ENCODE assay signal across 8 cellular contexts in the genomic region with DNA sequence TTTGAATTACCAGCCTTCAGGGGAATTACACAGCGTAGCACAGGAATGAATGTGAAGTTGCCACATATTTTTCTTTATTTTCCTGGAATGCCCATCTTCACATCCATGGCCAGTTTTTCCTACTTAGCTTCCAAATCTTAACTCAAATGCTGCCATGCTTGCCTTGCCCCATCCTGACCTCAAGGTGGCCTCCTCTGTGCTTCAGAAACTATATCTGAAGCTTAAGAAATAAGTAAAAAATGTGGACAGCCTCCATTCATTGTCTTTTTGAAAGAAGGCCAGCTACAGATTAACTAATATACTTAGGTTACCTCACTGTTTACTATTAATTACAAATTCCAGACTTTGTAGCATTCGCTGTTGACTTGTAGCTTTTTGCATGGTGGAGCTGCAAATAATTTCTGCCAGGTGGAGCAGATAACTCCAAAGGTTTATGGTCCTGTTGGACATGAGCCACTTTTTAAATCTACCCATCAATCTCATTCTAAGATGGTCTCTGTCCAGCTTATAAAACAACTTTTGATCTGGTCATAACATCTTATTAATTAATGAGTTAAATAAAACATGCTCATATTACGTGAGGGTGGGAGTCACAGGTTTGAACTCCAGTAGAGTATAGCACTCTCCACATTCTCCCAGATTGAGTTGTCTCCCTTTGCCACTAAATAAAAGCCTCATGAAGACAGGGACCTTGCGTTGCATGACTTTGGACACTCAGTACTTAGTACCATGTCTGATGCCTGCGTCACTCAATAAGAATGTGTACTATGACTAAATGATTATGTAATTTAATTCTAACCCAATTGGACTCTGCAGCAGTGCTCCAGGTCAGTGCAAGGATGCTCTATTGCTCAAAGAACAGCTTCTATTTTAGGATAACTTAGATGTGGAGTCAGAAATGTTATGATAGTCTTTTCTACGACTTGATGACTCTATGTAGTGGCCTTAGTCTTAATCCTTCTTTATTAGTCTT.
A peak's percentile ranks its signal among the peaks of the same experiment; 100 is the strongest.
DNase-seq lines count a peak whose midpoint lies in the region; ATAC-seq, FAIRE-seq and TF ChIP-seq lines count a peak whose summit lies in the region.

No MANE protein-coding gene starts in this region.

- intact Hi-C loops in left lung (cut with DNase I) (no loop called here), posterior cingulate gyrus (cut with DNase I) (no loop called here)

- no peaks in the 10 kb centered on the region for H3K9me3 Mint-ChIP-seq in astrocyte (ENCODE audit: unreplicated experiment)

- peak; percentile 34 for TF ChIP-seq CTCF in DOHH2 (IDR thresholded peaks at IDR 0.05; ENCODE audit: low read depth, low read length, poor library complexity, severe bottlenecking)
- peak; percentile 20 for TF ChIP-seq CTCF in astrocyte (IDR thresholded peaks at IDR 0.05; ENCODE audit: insufficient read depth, low read depth, low read length)
- TF ChIP-seq CTCF in left lung (IDR thresholded peaks at IDR 0.05), result no peak

- peak; percentile 41 for ATAC-seq in left lung
- no peak for ATAC-seq in activated CD4-positive, CD25-positive, alpha-beta regulatory T cell treated with anti-CD3 and anti-CD28 coated beads, Interleukin-2, amount 50 U/mL, for 24 hours
- ATAC-seq in GM18505 (IDR thresholded peaks at IDR 0.05; ENCODE audit: unreplicated experiment), result no peak

- no peaks in the 10 kb centered on the region for H4K20me1 ChIP-seq in DOHH2 (ENCODE audit: control insufficient read depth, insufficient read depth, low read depth, low read length)
- H4K20me1 ChIP-seq in astrocyte (ENCODE audit: insufficient read depth, low read length), result no peaks in the 10 kb centered on the region

- H3K79me2 ChIP-seq in DOHH2 (ENCODE audit: control insufficient read depth, low read length) (no peaks in the 10 kb centered on the region), astrocyte (ENCODE audit: insufficient read depth, low read length) (no peaks in the 10 kb centered on the region)

- H2AFZ ChIP-seq in astrocyte (ENCODE audit: low read depth, low read length), result no peak overlapping the region

- DNase-seq in HPDE6-E6E7 (ENCODE audit: extremely low spot score), result peak; percentile 6
- peak; percentile 38 for DNase-seq in astrocyte (ENCODE audit: low read depth)
- DNase-seq in left lung, result no peak
- DNase-seq in posterior cingulate gyrus, result no peak
- DNase-seq in activated CD4-positive, alpha-beta T cell treated with anti-CD3 and anti-CD28 coated beads, Interleukin-2, amount 50 U/mL, for 4 hours, result no peak

- H3K9ac ChIP-seq in astrocyte (ENCODE audit: low read length), result peak overlapping the region; percentile 76

- H3K4me3 Mint-ChIP-seq in astrocyte (ENCODE audit: unreplicated experiment), result no peak overlapping the region

- no peaks in the 10 kb centered on the region for H3K36me3 ChIP-seq in DOHH2 (ENCODE audit: control insufficient read depth, low read length)
- H3K36me3 ChIP-seq in astrocyte (ENCODE audit: insufficient read depth, low read length), result no peaks in the 10 kb centered on the region
- H3K36me3 ChIP-seq in left lung, result no peaks in the 10 kb centered on the region

- H3K27me3 ChIP-seq in DOHH2 (ENCODE audit: control insufficient read depth, low read length) (no peaks in the 10 kb centered on the region), astrocyte (ENCODE audit: insufficient read depth, low read length) (no peaks in the 10 kb centered on the region), left lung (no peaks in the 10 kb centered on the region)

- peak overlapping the region; percentile 50 for H3K27ac Mint-ChIP-seq in astrocyte (ENCODE audit: unreplicated experiment)

- H3K27ac ChIP-seq in DOHH2 (ENCODE audit: low read depth, low read length), result no peak overlapping the region
- H3K27ac ChIP-seq in astrocyte (ENCODE audit: low read depth, low read length), result peak overlapping the region; percentile 94
- H3K27ac ChIP-seq in left lung, result no peak overlapping the region

- peaks cover 33% of the 10 kb centered on the region for H3K4me1 Mint-ChIP-seq in astrocyte (ENCODE audit: low read depth, unreplicated experiment)

- peak; percentile 55 for FAIRE-seq in astrocyte (lab: Jason Lieb, UNC)

- H3F3A ChIP-seq in DOHH2 (ENCODE audit: control insufficient read depth, insufficient read depth), result no peaks in the 10 kb centered on the region

- H3K4me1 ChIP-seq in DOHH2 (ENCODE audit: control insufficient read depth, low read length) (no peaks in the 10 kb centered on the region), astrocyte (ENCODE audit: insufficient read depth, low read length) (peaks cover 36% of the 10 kb centered on the region), left lung (no peaks in the 10 kb centered on the region)

- no peak for TF ChIP-seq POLR2A in GM18505 (IDR thresholded peaks at IDR 0.05; ENCODE audit: borderline replicate concordance, extremely low read depth, insufficient read depth, insufficient read length)

- H3K9me3 ChIP-seq in DOHH2 (ENCODE audit: control insufficient read depth, insufficient read depth, low read length) (no peaks in the 10 kb centered on the region), astrocyte (ENCODE audit: insufficient read depth, low read depth, low read length) (no peaks in the 10 kb centered on the region), left lung (no peaks in the 10 kb centered on the region)

- H3K4me2 ChIP-seq in DOHH2 (ENCODE audit: low read length), result no peak overlapping the region
- no peak overlapping the region for H3K4me2 ChIP-seq in astrocyte (ENCODE audit: low read length)

- H3K4me3 ChIP-seq in DOHH2 (ENCODE audit: low read length), result no peak overlapping the region
- H3K4me3 ChIP-seq in astrocyte (ENCODE audit: insufficient read depth, low read depth, low read length), result no peak overlapping the region
- H3K4me3 ChIP-seq in left lung, result no peak overlapping the region

- H3K36me3 Mint-ChIP-seq in astrocyte (ENCODE audit: low read depth, unreplicated experiment), result no peaks in the 10 kb centered on the region

- no peaks in the 10 kb centered on the region for H3K9me2 ChIP-seq in DOHH2 (replicated peaks; ENCODE audit: control insufficient read depth, low read length)

- no peaks in the 10 kb centered on the region for H3K27me3 Mint-ChIP-seq in astrocyte (ENCODE audit: low read depth, unreplicated experiment)

Comparison
In these comparisons a context has a peak if more than half of its experiments do, and no peak if none do; other contexts are left out.
1. CTCF ChIP-seq: peak in DOHH2 (single experiment) and astrocyte (single experiment); none in left lung (0 of 2).
2. DNase-seq: peak in HPDE6-E6E7 (single experiment) and astrocyte (single experiment); none in left lung (0 of 2), posterior cingulate gyrus (0 of 10) and activated CD4-positive, alpha-beta T cell treated with anti-CD3 and anti-CD28 coated beads, Interleukin-2, amount 50 U/mL, for 4 hours (0 of 2).